ENCODE assay signal across 8 cellular contexts in the genomic region with DNA sequence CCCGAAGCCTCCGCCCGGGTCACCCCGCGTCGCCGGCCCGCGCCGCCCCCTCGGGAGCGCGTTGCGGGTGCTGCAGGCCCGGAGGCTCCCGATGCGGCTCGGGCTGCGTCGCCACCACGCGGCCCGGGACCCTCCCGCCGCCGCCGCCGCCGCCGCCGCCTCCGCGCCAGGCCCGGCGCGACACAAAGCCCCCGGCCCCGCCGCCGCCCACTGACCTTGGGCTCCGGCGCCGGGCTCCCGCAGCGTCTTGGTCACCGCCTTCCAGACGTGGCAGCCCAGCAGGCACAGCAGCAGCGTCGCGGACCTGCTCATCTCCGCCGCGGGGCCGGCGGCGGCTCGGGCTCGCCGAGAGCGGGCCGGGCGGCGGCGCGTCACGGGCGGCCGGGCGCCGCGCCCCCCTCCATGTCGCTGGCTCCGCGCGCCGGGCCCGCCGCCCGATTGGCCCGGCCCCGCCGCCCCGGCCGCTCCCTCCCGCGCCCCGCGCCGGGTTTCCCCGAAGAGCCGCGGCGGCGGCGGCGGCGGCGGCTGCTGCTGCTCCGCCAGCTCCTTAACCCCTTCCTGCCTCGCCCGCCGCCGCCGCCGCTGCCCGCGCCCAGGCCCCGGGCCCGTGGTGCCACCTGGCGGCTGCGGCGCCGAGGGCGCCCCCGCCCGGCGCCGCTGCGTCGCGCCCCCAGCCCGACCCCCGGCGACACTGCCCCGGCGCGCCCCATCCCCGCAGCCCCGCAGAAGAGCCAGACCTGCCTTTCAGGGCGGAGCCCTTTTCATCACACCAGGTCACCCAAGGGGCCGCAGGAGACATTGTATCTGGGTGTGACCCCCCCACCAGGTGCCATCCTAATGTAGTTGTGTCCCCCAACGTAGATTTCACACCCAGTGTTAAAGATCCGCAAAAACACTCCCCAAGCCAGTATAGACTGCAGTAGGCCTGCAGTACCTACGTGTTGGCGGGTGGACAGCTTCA. TPM values are rescaled to one million over a fixed set of nuclear protein-coding genes. Genes with fewer than 3 reads are reported as not detected.
DNase-seq lines count a peak whose midpoint lies in the region; ATAC-seq and TF ChIP-seq lines count a peak whose summit lies in the region.

FAM171A1 (minus strand) TSS at position 549 of the 961 bp plus-strand sequence; CDS start at position 312, 237 bp downstream.

- H3K4me1 Mint-ChIP-seq in type B pancreatic cell (ENCODE audit: unreplicated experiment) = peaks cover 40% of the 10 kb centered on the region

- H3K9ac ChIP-seq in adipocyte (ENCODE audit: low read length) = peak within 1 kb of the TSS; percentile 88

- H3K9me3 Mint-ChIP-seq in type B pancreatic cell = no peaks in the 10 kb centered on the region

- no peaks in the 10 kb centered on the region for H3K9me3 ChIP-seq in adipocyte (ENCODE audit: control insufficient read depth, low read length)
- no peaks in the 10 kb centered on the region for H3K9me3 ChIP-seq in heart left ventricle

- no peak for TF ChIP-seq POLR2A in heart left ventricle (IDR thresholded peaks at IDR 0.05)

- H3K4me3 Mint-ChIP-seq in type B pancreatic cell = peak within 1 kb of the TSS; percentile 85

- ATAC-seq in HG03097 (IDR thresholded peaks at IDR 0.05; ENCODE audit: low FRiP score, unreplicated experiment) (peak; percentile 72), heart left ventricle (peak; percentile 19 to 83 (median 68))

- WGBS in heart left ventricle, 4 donors = 2 to 11% (median 5%) methylated on average over 24 to 135 of the region's 135 CpGs

- peak within 1 kb of the TSS in 11 of 12 donors; percentile 51 to 83 (median 64) for H3K27ac ChIP-seq in heart left ventricle

- intact Hi-C loops in heart left ventricle (cut with DNase I) = loop anchor here (2.0 to 10.0 kb wide), 8 partner anchors 106 to 266 kb away; partner anchors contain the start of gene NMT2 (in 1 of the 10)

- H3K36me3 ChIP-seq in adipocyte (ENCODE audit: control insufficient read depth, insufficient read depth, low read length, severe bottlenecking) = no peaks in the 10 kb centered on the region
- H3K36me3 ChIP-seq in heart left ventricle = no peaks in the 10 kb centered on the region

- H3K27ac Mint-ChIP-seq in type B pancreatic cell = peak within 1 kb of the TSS; percentile 89

- H3K4me1 ChIP-seq in adipocyte (ENCODE audit: control insufficient read depth, insufficient read depth, low read length) = peaks cover 18% of the 10 kb centered on the region
- H3K4me1 ChIP-seq in heart left ventricle = peaks cover 0 to 22% (median 2%) of the 10 kb centered on the region in 12 donors

- peaks cover 3% of the 10 kb centered on the region for H3K27me3 Mint-ChIP-seq in type B pancreatic cell

- TF ChIP-seq CTCF in heart left ventricle (IDR thresholded peaks at IDR 0.05) = peak in 4 of 12 donors; percentile 20 to 31 (median 28)
- no peak for TF ChIP-seq CTCF in type B pancreatic cell (conservative IDR thresholded peaks at IDR 0.05)

- H3K27me3 ChIP-seq in adipocyte (replicated peaks; ENCODE audit: control insufficient read depth, insufficient read depth, low read length) = no peaks in the 10 kb centered on the region
- H3K27me3 ChIP-seq in heart left ventricle = peaks cover 0 to 39% (median 0%) of the 10 kb centered on the region in 9 donors

- DNase-seq in DMS79 treated with DMSO at 0.1 percent for 48 hours (lab: John Stamatoyannopoulos, UW) (peak; percentile 5), DMS79 (lab: John Stamatoyannopoulos, UW) (no peak), SW480 (ENCODE audit: low spot score) (peak; percentile 44), adipocyte (ENCODE audit: low read depth) (peak; percentile 85), heart left ventricle (peak; percentile 45 to 81 (median 61)), pons (ENCODE audit: low spot score) (peak; percentile 34), type B pancreatic cell (ENCODE audit: extremely low spot score, unreplicated experiment) (peak; percentile 74)

- peaks cover 3% of the 10 kb centered on the region for H3K36me3 Mint-ChIP-seq in type B pancreatic cell

- H3K4me3 ChIP-seq in adipocyte (ENCODE audit: low read length) (peak within 1 kb of the TSS; percentile 84), heart left ventricle (peak within 1 kb of the TSS; percentile 56 to 91 (median 69))

RNA-seq across cellular contexts. Expression of gene FAM171A1, which starts in this region (rescaled TPM):
- total RNA-seq in heart left ventricle (10 to 100 TPM in 4 of 9 donors, 1 to 10 TPM in 5; 6.7 to 18.0 (median 9.9) TPM), type B pancreatic cell (ENCODE audit: low replicate concordance) (28.6 and 49.3 TPM in 2 replicates)
- polyA plus RNA-seq in heart left ventricle = 1 to 10 TPM; 4.1 to 9.8 TPM
